ENCODE assay signal across 1 cellular context in the genomic region with DNA sequence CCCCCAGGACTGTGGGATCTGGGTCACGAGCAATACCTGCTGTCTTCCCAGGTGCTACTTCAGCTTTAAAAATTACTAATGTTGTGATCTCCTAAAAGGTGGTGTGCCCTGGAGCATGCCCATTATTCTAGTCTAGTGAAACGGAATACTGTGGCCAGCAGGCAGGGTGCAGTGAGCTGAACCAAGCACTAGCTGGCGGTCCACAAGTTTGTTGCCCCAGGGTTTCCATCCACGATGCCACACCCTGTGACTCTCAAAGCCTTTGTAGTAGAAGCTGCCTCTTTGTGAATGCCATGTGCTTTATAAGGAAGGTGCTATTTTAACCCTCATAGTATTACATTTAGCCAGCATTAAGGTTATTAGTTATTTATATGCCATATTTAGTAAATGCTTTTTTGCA.
TF ChIP-seq lines count a peak whose summit lies in the region.

No MANE protein-coding gene starts in this region.

TF ChIP-seq in WTC11, 78 proteins besides CTCF, POLR2A, EP300 and RAD21 (continued from another document):
- TF ChIP-seq, protein P1, sequence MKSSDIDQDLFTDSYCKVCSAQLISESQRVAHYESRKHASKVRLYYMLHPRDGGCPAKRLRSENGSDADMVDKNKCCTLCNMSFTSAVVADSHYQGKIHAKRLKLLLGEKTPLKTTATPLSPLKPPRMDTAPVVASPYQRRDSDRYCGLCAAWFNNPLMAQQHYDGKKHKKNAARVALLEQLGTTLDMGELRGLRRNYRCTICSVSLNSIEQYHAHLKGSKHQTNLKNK (CRISPR knock-in tag; IDR thresholded peaks at IDR 0.05) = no peak
- TF ChIP-seq, protein P2, sequence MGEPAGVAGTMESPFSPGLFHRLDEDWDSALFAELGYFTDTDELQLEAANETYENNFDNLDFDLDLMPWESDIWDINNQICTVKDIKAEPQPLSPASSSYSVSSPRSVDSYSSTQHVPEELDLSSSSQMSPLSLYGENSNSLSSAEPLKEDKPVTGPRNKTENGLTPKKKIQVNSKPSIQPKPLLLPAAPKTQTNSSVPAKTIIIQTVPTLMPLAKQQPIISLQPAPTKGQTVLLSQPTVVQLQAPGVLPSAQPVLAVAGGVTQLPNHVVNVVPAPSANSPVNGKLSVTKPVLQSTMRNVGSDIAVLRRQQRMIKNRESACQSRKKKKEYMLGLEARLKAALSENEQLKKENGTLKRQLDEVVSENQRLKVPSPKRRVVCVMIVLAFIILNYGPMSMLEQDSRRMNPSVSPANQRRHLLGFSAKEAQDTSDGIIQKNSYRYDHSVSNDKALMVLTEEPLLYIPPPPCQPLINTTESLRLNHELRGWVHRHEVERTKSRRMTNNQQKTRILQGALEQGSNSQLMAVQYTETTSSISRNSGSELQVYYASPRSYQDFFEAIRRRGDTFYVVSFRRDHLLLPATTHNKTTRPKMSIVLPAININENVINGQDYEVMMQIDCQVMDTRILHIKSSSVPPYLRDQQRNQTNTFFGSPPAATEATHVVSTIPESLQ (CRISPR knock-in tag; IDR thresholded peaks at IDR 0.05) = no peak
- TF ChIP-seq NR3C1 (CRISPR knock-in tag; conservative IDR thresholded peaks at IDR 0.05; ENCODE audit: low read depth) = no peak
- TF ChIP-seq, protein P3, sequence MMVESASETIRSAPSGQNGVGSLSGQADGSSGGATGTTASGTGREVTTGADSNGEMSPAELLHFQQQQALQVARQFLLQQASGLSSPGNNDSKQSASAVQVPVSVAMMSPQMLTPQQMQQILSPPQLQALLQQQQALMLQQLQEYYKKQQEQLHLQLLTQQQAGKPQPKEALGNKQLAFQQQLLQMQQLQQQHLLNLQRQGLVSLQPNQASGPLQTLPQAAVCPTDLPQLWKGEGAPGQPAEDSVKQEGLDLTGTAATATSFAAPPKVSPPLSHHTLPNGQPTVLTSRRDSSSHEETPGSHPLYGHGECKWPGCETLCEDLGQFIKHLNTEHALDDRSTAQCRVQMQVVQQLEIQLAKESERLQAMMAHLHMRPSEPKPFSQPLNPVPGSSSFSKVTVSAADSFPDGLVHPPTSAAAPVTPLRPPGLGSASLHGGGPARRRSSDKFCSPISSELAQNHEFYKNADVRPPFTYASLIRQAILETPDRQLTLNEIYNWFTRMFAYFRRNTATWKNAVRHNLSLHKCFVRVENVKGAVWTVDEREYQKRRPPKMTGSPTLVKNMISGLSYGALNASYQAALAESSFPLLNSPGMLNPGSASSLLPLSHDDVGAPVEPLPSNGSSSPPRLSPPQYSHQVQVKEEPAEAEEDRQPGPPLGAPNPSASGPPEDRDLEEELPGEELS (CRISPR knock-in tag; IDR thresholded peaks at IDR 0.05) = no peak
